ENCODE assay signal across 8 cellular contexts in genomic region chr16:29454835-29455234, GRCh38. TPM values are rescaled to one million over a fixed set of nuclear protein-coding genes. Genes with fewer than 3 reads are reported as not detected.
DNase-seq lines count a peak whose midpoint lies in the region; ATAC-seq and FAIRE-seq lines count a peak whose summit lies in the region.
"Not testable (repeated sequence)": the region's sequence is repeated elsewhere in the genome, so short reads cannot be mapped to it uniquely, and the experiment has no call there.

No MANE protein-coding gene starts in this region.

- not testable (repeated sequence) for H3K9me3 ChIP-seq in T-helper 17 cell (ENCODE audit: control insufficient read depth, low read length, poor library complexity, severe bottlenecking)

- H3K4me3 Mint-ChIP-seq in T-helper 17 cell: not testable (repeated sequence)

- not testable (repeated sequence) for H3K27me3 Mint-ChIP-seq in T-helper 17 cell

- not testable (repeated sequence) for H3K27ac Mint-ChIP-seq in T-helper 17 cell

- ATAC-seq in GM19035 (IDR thresholded peaks at IDR 0.05; ENCODE audit: unreplicated experiment): peak; percentile 60
- peak; percentile 61 for ATAC-seq in GM21529 (IDR thresholded peaks at IDR 0.05; ENCODE audit: unreplicated experiment)
- peak; percentile 70 for ATAC-seq in HG02885 (IDR thresholded peaks at IDR 0.05; ENCODE audit: poor library complexity, unreplicated experiment)
- peak; percentile 62 for ATAC-seq in HG03354 (IDR thresholded peaks at IDR 0.05; ENCODE audit: poor library complexity, severe bottlenecking, unreplicated experiment)
- peak; percentile 75 for ATAC-seq in T-helper 17 cell
- ATAC-seq in Right ventricle myocardium superior (ENCODE audit: poor library complexity): peak; percentile 83
- ATAC-seq in sciatic nerve: peak; percentile 78

- intact Hi-C loops in Right ventricle myocardium superior (cut with DNase I); sciatic nerve (cut with DNase I): not testable (repeated sequence)

- not testable (repeated sequence) for DNase-seq in T-helper 17 cell; Right ventricle myocardium superior; sciatic nerve (ENCODE audit: low spot score)

- FAIRE-seq in G401.6 (lab: Jason Lieb, UNC): peak; percentile 69

- not testable (repeated sequence) for H3K4me1 Mint-ChIP-seq in T-helper 17 cell

- not testable (repeated sequence) for H3K36me3 Mint-ChIP-seq in T-helper 17 cell (ENCODE audit: low read depth)

RNA-seq across cellular contexts. Expression of gene SLX1B, which starts 0.5 kb away (rescaled TPM):
- total RNA-seq in T-helper 17 cell (10 to 100 TPM; 29.7 to 31.9 TPM), Right ventricle myocardium superior (9.3 TPM), sciatic nerve (12.3 TPM)

RNA-seq across cellular contexts. Expression of gene BOLA2, which starts 0.7 kb away (rescaled TPM):
- total RNA-seq in T-helper 17 cell: 10 to 100 TPM in 1 of 2 donors, 1 to 10 TPM in 1; 9.3 to 11.0 TPM
- 0.97 TPM for total RNA-seq in Right ventricle myocardium superior
- 9.5 TPM for total RNA-seq in sciatic nerve

RNA-seq across cellular contexts. Expression of gene SULT1A4, which starts 4.9 kb away (rescaled TPM):
- 1 to 10 TPM; 1.0 to 1.7 TPM for total RNA-seq in T-helper 17 cell
- 9.5 TPM for total RNA-seq in Right ventricle myocardium superior
- total RNA-seq in sciatic nerve: 3.3 TPM

RNA-seq across cellular contexts. Expression of gene NPIPB11, which starts 48.3 kb away (rescaled TPM):
- total RNA-seq in T-helper 17 cell: 1 to 10 TPM; 2.0 to 4.1 TPM
- total RNA-seq in Right ventricle myocardium superior: 0.27 TPM
- 2.5 TPM for total RNA-seq in sciatic nerve

RNA-seq across cellular contexts. Expression of gene NPIPB12, which starts 51.4 kb away (rescaled TPM):
- total RNA-seq in T-helper 17 cell (100 to 1,000 TPM; 124 to 164 TPM), Right ventricle myocardium superior (14.1 TPM), sciatic nerve (47.5 TPM)
